8 cellular contexts compared by ENCODE assay signal in genomic region chr17:40317345-40317873, GRCh38. TPM values are rescaled to one million over a fixed set of nuclear protein-coding genes. Genes with fewer than 3 reads are reported as not detected.
DNase-seq lines count a peak whose midpoint lies in the region; ATAC-seq and TF ChIP-seq lines count a peak whose summit lies in the region.

No MANE protein-coding gene starts in this region.

- H3K4me1 ChIP-seq in Loucy (ENCODE audit: insufficient read depth, low read length, poor library complexity, severe bottlenecking): peaks cover 86% of the 10 kb centered on the region

- H3K9ac ChIP-seq in Loucy (ENCODE audit: low read depth, low read length, poor library complexity, severe bottlenecking) (peak overlapping the region; percentile 82), neural cell (ENCODE audit: low read length) (no peak overlapping the region)

- H3K4me3 Mint-ChIP-seq in activated CD8-positive, alpha-beta memory T cell treated with anti-CD3 and anti-CD28 coated beads, Interleukin-2, amount 10 ng/mL, durations not matched to agents 7 days and 5 days: peak overlapping the region; percentile 94

- no peak overlapping the region for H3K27ac ChIP-seq in neural cell (ENCODE audit: low read length)

- peak overlapping the region; percentile 95 for H3K4me3 ChIP-seq in Loucy (ENCODE audit: low read length, poor library complexity, severe bottlenecking)
- peak overlapping the region; percentile 73 for H3K4me3 ChIP-seq in fibroblast of mammary gland (ENCODE audit: control insufficient read depth, low read depth, low read length)
- H3K4me3 ChIP-seq in neural cell (ENCODE audit: low read length): peak overlapping the region; percentile 81

- H2AFZ ChIP-seq in Loucy (ENCODE audit: low read length) (no peak overlapping the region), neural cell (ENCODE audit: low read depth, low read length) (no peak overlapping the region)

- TF ChIP-seq CTCF in Loucy (conservative IDR thresholded peaks at IDR 0.05; ENCODE audit: low read length) (peak; percentile 65), fibroblast of mammary gland (conservative IDR thresholded peaks at IDR 0.05; ENCODE audit: control insufficient read depth, insufficient read depth, low read depth, low read length) (peak; percentile 59), neural cell (IDR thresholded peaks at IDR 0.05; ENCODE audit: poor library complexity, severe bottlenecking) (no peak)

- no peak for ATAC-seq in activated CD8-positive, alpha-beta memory T cell treated with anti-CD3 and anti-CD28 coated beads, Interleukin-2, amount 10 ng/mL, durations not matched to agents 7 days and 5 days
- ATAC-seq in GM21360 (IDR thresholded peaks at IDR 0.05; ENCODE audit: unreplicated experiment) (no peak), GM21381 (IDR thresholded peaks at IDR 0.05; ENCODE audit: unreplicated experiment) (no peak)

- peak overlapping the region; percentile 97 for H3K4me2 ChIP-seq in Loucy (ENCODE audit: low read depth, low read length, poor library complexity, severe bottlenecking)
- no peak overlapping the region for H3K4me2 ChIP-seq in neural cell (ENCODE audit: low read length)

- no peaks in the 10 kb centered on the region for H3K27me3 Mint-ChIP-seq in activated CD8-positive, alpha-beta memory T cell treated with anti-CD3 and anti-CD28 coated beads, Interleukin-2, amount 10 ng/mL, durations not matched to agents 7 days and 5 days

- H3K4me1 Mint-ChIP-seq in activated CD8-positive, alpha-beta memory T cell treated with anti-CD3 and anti-CD28 coated beads, Interleukin-2, amount 10 ng/mL, durations not matched to agents 7 days and 5 days: peaks cover 82% of the 10 kb centered on the region

- DNase-seq in NCI-H1694 treated with DMSO at 0.1 percent for 48 hours (lab: John Stamatoyannopoulos, UW) (peak; percentile 27), NCI-H1694 (lab: John Stamatoyannopoulos, UW) (no peak), fibroblast of mammary gland (ENCODE audit: low read depth) (peak; percentile 71)
- DNase-seq in activated CD8-positive, alpha-beta memory T cell treated with anti-CD3 and anti-CD28 coated beads, Interleukin-2, amount 10 ng/mL, durations not matched to agents 7 days and 5 days: peak; percentile 73

- H3K9me2 ChIP-seq in Loucy (replicated peaks; ENCODE audit: low read depth, low read length) (no peaks in the 10 kb centered on the region), neural cell (ENCODE audit: insufficient read depth, low read length) (no peaks in the 10 kb centered on the region)

- no peak for TF ChIP-seq EP300 in neural cell (conservative IDR thresholded peaks at IDR 0.05; ENCODE audit: poor library complexity, severe bottlenecking)

- H3K36me3 ChIP-seq in Loucy (ENCODE audit: insufficient read depth, low read length) (no peaks in the 10 kb centered on the region), neural cell (ENCODE audit: insufficient read depth, low read length) (no peaks in the 10 kb centered on the region)

- peak overlapping the region; percentile 88 for H3K27ac Mint-ChIP-seq in activated CD8-positive, alpha-beta memory T cell treated with anti-CD3 and anti-CD28 coated beads, Interleukin-2, amount 10 ng/mL, durations not matched to agents 7 days and 5 days

- H4K20me1 ChIP-seq in Loucy (ENCODE audit: insufficient read depth, low read length, poor library complexity, severe bottlenecking) (peaks cover 12% of the 10 kb centered on the region), neural cell (ENCODE audit: insufficient read depth) (no peaks in the 10 kb centered on the region)

- no peaks in the 10 kb centered on the region for H3K9me3 Mint-ChIP-seq in activated CD8-positive, alpha-beta memory T cell treated with anti-CD3 and anti-CD28 coated beads, Interleukin-2, amount 10 ng/mL, durations not matched to agents 7 days and 5 days (ENCODE audit: low read depth)

- peaks cover 51% of the 10 kb centered on the region for H3K79me2 ChIP-seq in Loucy (ENCODE audit: insufficient read depth, low read length)
- peaks cover 7% of the 10 kb centered on the region for H3K79me2 ChIP-seq in neural cell (replicated peaks; ENCODE audit: insufficient read depth, low read length)

- H3K9me3 ChIP-seq in Loucy (ENCODE audit: insufficient read depth, low read depth, low read length) (no peaks in the 10 kb centered on the region), neural cell (ENCODE audit: low read length) (no peaks in the 10 kb centered on the region)

- TF ChIP-seq RAD21 in neural cell (conservative IDR thresholded peaks at IDR 0.05): no peak

- peaks cover 3% of the 10 kb centered on the region for H3K36me3 Mint-ChIP-seq in activated CD8-positive, alpha-beta memory T cell treated with anti-CD3 and anti-CD28 coated beads, Interleukin-2, amount 10 ng/mL, durations not matched to agents 7 days and 5 days

- CTCF ChIA-PET in activated CD8-positive, alpha-beta memory T cell treated with anti-CD3 and anti-CD28 coated beads, Interleukin-2, amount 10 ng/mL, durations not matched to agents 7 days and 5 days (lab: Charles Lee): interaction anchor here (0.7 to 31.0 kb wide), 15 partner anchors 9 to 280 kb away, joined by 3 to 433 read pairs (median 5); partner anchors contain the start of gene RARA

- H3K27me3 ChIP-seq in Loucy (ENCODE audit: insufficient read depth, low read length, poor library complexity, severe bottlenecking) (no peaks in the 10 kb centered on the region), neural cell (ENCODE audit: insufficient read depth, low read depth, low read length) (peaks cover 5% of the 10 kb centered on the region)

- H3F3A ChIP-seq in Loucy (ENCODE audit: low read depth): peaks cover 5% of the 10 kb centered on the region; the same call in 1 of the 2 replicates
- H3F3A ChIP-seq in neural cell (ENCODE audit: insufficient read depth, low read length, poor library complexity, severe bottlenecking): no peaks in the 10 kb centered on the region

TF ChIP-seq in neural cell, 6 proteins besides CTCF, POLR2A, EP300 and RAD21:
- TF ChIP-seq MXI1 (conservative IDR thresholded peaks at IDR 0.05; ENCODE audit: poor library complexity, severe bottlenecking) (no peak), REST (IDR thresholded peaks at IDR 0.05; ENCODE audit: borderline replicate concordance) (no peak), TAF1 (IDR thresholded peaks at IDR 0.05; ENCODE audit: low read depth) (no peak), SMC3 (conservative IDR thresholded peaks at IDR 0.05; ENCODE audit: poor library complexity) (no peak), EZH2 (IDR thresholded peaks at IDR 0.05; ENCODE audit: borderline replicate concordance, insufficient read depth, low read length, poor library complexity, severe bottlenecking) (no peak), POLR2AphosphoS5 (IDR thresholded peaks at IDR 0.05) (no peak)

RNA-seq across cellular contexts. Expression of gene RARA, which starts 8.4 kb away (rescaled TPM):
- total RNA-seq in activated CD8-positive, alpha-beta memory T cell treated with anti-CD3 and anti-CD28 coated beads, Interleukin-2, amount 10 ng/mL, durations not matched to agents 7 days and 5 days: 10 to 100 TPM; 29.9 to 39.5 TPM
- polyA plus RNA-seq in neural cell: 4.7 and 6.6 TPM in 2 replicates
- 9.7 and 11.2 TPM in 2 replicates for polyA minus RNA-seq in neural cell

RNA-seq across cellular contexts. Expression of gene CDC6, which starts 29.7 kb away (rescaled TPM):
- total RNA-seq in activated CD8-positive, alpha-beta memory T cell treated with anti-CD3 and anti-CD28 coated beads, Interleukin-2, amount 10 ng/mL, durations not matched to agents 7 days and 5 days: 100 to 1,000 TPM; 109 to 111 TPM
- 1.9 and 2.2 TPM in 2 replicates for polyA plus RNA-seq in neural cell
- 3.2 and 3.9 TPM in 2 replicates for polyA minus RNA-seq in neural cell

RNA-seq across cellular contexts. Expression of gene GJD3, which starts 47.1 kb away (rescaled TPM):
- total RNA-seq in activated CD8-positive, alpha-beta memory T cell treated with anti-CD3 and anti-CD28 coated beads, Interleukin-2, amount 10 ng/mL, durations not matched to agents 7 days and 5 days: not detected
- not detected in 2 replicates for polyA plus RNA-seq in neural cell
- polyA minus RNA-seq in neural cell: 0.73 TPM in 1 of 2 replicates, not detected in the other
